ENCODE assay signal across 33 cellular contexts in genomic region chr9:72232778-72233177, GRCh38.
"Had no signal": no experiment of that assay in that cellular context is flagged by ENCODE, and none has a peak within 500 bp of the region (broad histone marks: within the 10 kb centered on the region; RNA-seq: fewer than 3 reads in every experiment).

No MANE protein-coding gene starts in this region.

- H3K36me3 ChIP-seq: adrenal gland, brain microvascular endothelial cell, breast epithelium had no signal

- H3K4me1 ChIP-seq: adrenal gland, body of pancreas, breast epithelium had no signal

- DNase-seq: activated B cell treated with CpG ODN at 0.5 μM for 24 hours; activated CD4-positive, alpha-beta memory T cell treated with anti-CD3 and anti-CD28 coated beads for 36 hours; activated CD4-positive, alpha-beta T cell treated with anti-CD3 and anti-CD28 coated beads for 4 hours; activated CD4-positive, alpha-beta T cell treated with anti-CD3 and anti-CD28 coated beads, Interleukin-2, amount 10 ng/mL, durations not matched to agents 24 days and 14 days; activated CD4-positive, alpha-beta T cell treated with anti-CD3 and anti-CD28 coated beads, Interleukin-2, amount 50 U/mL, for 1 hour; activated CD4-positive, alpha-beta T cell treated with anti-CD3 and anti-CD28 coated beads, Interleukin-2, amount 50 U/mL, for 4 hours; activated CD4-positive, CD25-positive, alpha-beta regulatory T cell treated with anti-CD3 and anti-CD28 coated beads, Interleukin-2, amount 50 U/mL, for 72 hours; activated CD8-positive, alpha-beta memory T cell treated with anti-CD3 and anti-CD28 coated beads, Interleukin-2, amount 50 U/mL, for 4 hours; activated CD8-positive, alpha-beta T cell treated with anti-CD3 and anti-CD28 coated beads for 36 hours; activated effector memory CD4-positive, alpha-beta T cell treated with anti-CD3 and anti-CD28 coated beads, Interleukin-2, amount 50 U/mL, for 16 hours; activated gamma-delta T cell treated with Interleukin-2 at 50 U/mL for 16 hours; activated naive CD4-positive, alpha-beta T cell; activated naive CD4-positive, alpha-beta T cell treated with anti-CD3 and anti-CD28 coated beads for 36 hours; activated naive CD4-positive, alpha-beta T cell treated with anti-CD3 and anti-CD28 coated beads, Interleukin-2, amount 50 U/mL, for 16 hours; activated naive CD8-positive, alpha-beta T cell treated with anti-CD3 and anti-CD28 coated beads for 36 hours; activated T-cell treated with anti-CD3 and anti-CD28 coated beads for 4 hours; activated T-cell treated with anti-CD3 and anti-CD28 coated beads, Interleukin-2, amount 50 U/mL, for 1 hour; activated T-cell treated with anti-CD3 and anti-CD28 coated beads, Interleukin-2, amount 50 U/mL, for 4 hours; activated T-cell treated with anti-CD3 and anti-CD28 coated beads, Interleukin-2, amount 50 U/mL, for 72 hours; adrenal gland; amniotic stem cell; aorta; body of pancreas; brain microvascular endothelial cell; central memory CD4-positive, alpha-beta T cell; T-helper 2 cell; T-helper 9 cell had no signal

- H3K9me3 ChIP-seq: adrenal gland, body of pancreas, breast epithelium had no signal

- FAIRE-seq: astrocyte, TTC549 had no signal

- ATAC-seq: activated CD8-positive, alpha-beta T cell treated with anti-CD3 and anti-CD28 coated beads for 36 hours; activated naive CD4-positive, alpha-beta T cell treated with anti-CD3 and anti-CD28 coated beads, Interleukin-2, amount 50 U/mL, for 72 hours; activated T-cell treated with anti-CD3 and anti-CD28 coated beads, Interleukin-2, amount 50 U/mL, for 4 hours; activated T-cell treated with anti-CD3 and anti-CD28 coated beads, Interleukin-2, amount 50 U/mL, for 72 hours; activated T-helper 17 cell treated with anti-CD3 and anti-CD28 coated beads, Interleukin-2, amount 50 U/mL, for 72 hours; body of pancreas had no signal

- H3K27me3 ChIP-seq: adrenal gland, body of pancreas, brain microvascular endothelial cell, breast epithelium had no signal

- H3K4me3 ChIP-seq: adrenal gland, body of pancreas, breast epithelium had no signal

- H3K27ac ChIP-seq: adrenal gland, body of pancreas, brain microvascular endothelial cell, breast epithelium, VCaP had no signal
